Comparison of ENCODE assay signal across 8 cellular contexts in genomic region chr2:189440947-189441708, GRCh38. TPM values are rescaled to one million over a fixed set of nuclear protein-coding genes. Genes with fewer than 3 reads are reported as not detected.
DNase-seq lines count a peak whose midpoint lies in the region; ATAC-seq and TF ChIP-seq lines count a peak whose summit lies in the region.

WDR75 (plus strand) TSS chr2:189441474; CDS start chr2:189441493, 19 bp downstream.

- 0 out of 2 replicates have a peak, but pooled peaks cover 10% of the 10 kb centered on the region for H4K20me1 ChIP-seq in Karpas-422 (ENCODE audit: insufficient read depth, low read depth, low read length)

- peaks cover 49% of the 10 kb centered on the region for H3K79me2 ChIP-seq in Karpas-422 (ENCODE audit: low read length)

- TF ChIP-seq CTCF in esophagus squamous epithelium (IDR thresholded peaks at IDR 0.05): peak in 2 of 6 experiments; percentile 10 to 27

- WGBS in esophagus squamous epithelium, 2 donors: 0 to 1% methylated on average over 21 to 35 of the region's 48 CpGs

- H3K9me3 ChIP-seq in Karpas-422 (ENCODE audit: low read length) (no peaks in the 10 kb centered on the region), esophagus squamous epithelium (no peaks in the 10 kb centered on the region)

- peak within 1 kb of the TSS; percentile 80 for H3K9ac ChIP-seq in Karpas-422 (ENCODE audit: low read length)

- peak; percentile 88 for ATAC-seq in GM21825 (IDR thresholded peaks at IDR 0.05; ENCODE audit: unreplicated experiment)

- H3K4me2 ChIP-seq in Karpas-422 (ENCODE audit: low read depth, low read length, poor library complexity, severe bottlenecking): peak within 1 kb of the TSS; percentile 91

- peak within 1 kb of the TSS; percentile 93 for H2AFZ ChIP-seq in Karpas-422 (ENCODE audit: low read length)

- no peaks in the 10 kb centered on the region for H3K9me2 ChIP-seq in Karpas-422 (replicated peaks; ENCODE audit: insufficient read depth, low read length)

- TF ChIP-seq POLR2A in esophagus squamous epithelium (IDR thresholded peaks at IDR 0.05): peak in 3 of 4 donors; percentile 60 to 69 (median 66)

- H3K4me1 ChIP-seq in Karpas-422 (ENCODE audit: low read length) (peaks cover 42% of the 10 kb centered on the region), esophagus squamous epithelium (peaks cover 0 to 40% (median 28%) of the 10 kb centered on the region in 3 donors)

- peak within 1 kb of the TSS; percentile 72 for H3K27ac ChIP-seq in Karpas-422 (ENCODE audit: low read length)
- H3K27ac ChIP-seq in esophagus squamous epithelium: peak within 1 kb of the TSS; percentile 88 to 96 (median 94)

- no peaks in the 10 kb centered on the region for H3K27me3 ChIP-seq in Karpas-422 (ENCODE audit: low read length)
- H3K27me3 ChIP-seq in esophagus squamous epithelium: no peaks in the 10 kb centered on the region

- peaks cover 29% of the 10 kb centered on the region for H3K36me3 ChIP-seq in Karpas-422 (ENCODE audit: insufficient read depth, low read length)
- H3K36me3 ChIP-seq in esophagus squamous epithelium: peaks cover 0 to 4% (median 0%) of the 10 kb centered on the region in 3 donors

- intact Hi-C loops in esophagus squamous epithelium (cut with DNase I): no loop called here

- DNase-seq in DMS79 treated with DMSO at 0.1 percent for 48 hours (lab: John Stamatoyannopoulos, UW) (peak; percentile 99), Karpas-422 (peak; percentile 97), RKO (ENCODE audit: low spot score) (peak; percentile 95), activated T-helper 1 cell treated with Interleukin-2 at 50 U/mL for 16 hours (ENCODE audit: low read depth) (peak; percentile 80), esophagus squamous epithelium (lab: John Stamatoyannopoulos, UW) (peak; percentile 76), myocyte (ENCODE audit: low read depth) (peak; percentile 97)
- peak; percentile 77 to 89 for DNase-seq in stimulated activated CD8-positive, alpha-beta memory T cell treated with anti-CD3 and anti-CD28 coated beads, Interleukin-7, amount 100 ng/mL, for 48 hours (ENCODE audit: extremely low read depth in 1 of 2, low read depth in 1 of 2)

- H3K4me3 ChIP-seq in Karpas-422 (ENCODE audit: low read length) (peak within 1 kb of the TSS; percentile 89), esophagus squamous epithelium (peak within 1 kb of the TSS; percentile 78 to 86 (median 80))

RNA-seq across cellular contexts. Expression of gene WDR75, which starts in this region (rescaled TPM):
- total RNA-seq in Karpas-422 (2014; rRNA removed; shearing (Covaris generic); ENCODE audit: low replicate concordance): 44.0 and 82.7 TPM in 2 replicates
- total RNA-seq in esophagus squamous epithelium (10 to 100 TPM; 15.8 to 44.4 (median 30.6) TPM), myocyte (45.2 and 48.6 TPM in 2 replicates)
- 16.5 TPM for polyA plus RNA-seq in myocyte (2012)

Comparison
In these comparisons a context has a peak if more than half of its experiments do, and no peak if none do; other contexts are left out.
1. Peak in every context shown above with its lines: DNase-seq, ATAC-seq, H3K4me3 ChIP-seq and H3K27ac ChIP-seq.